In the genomic region with DNA sequence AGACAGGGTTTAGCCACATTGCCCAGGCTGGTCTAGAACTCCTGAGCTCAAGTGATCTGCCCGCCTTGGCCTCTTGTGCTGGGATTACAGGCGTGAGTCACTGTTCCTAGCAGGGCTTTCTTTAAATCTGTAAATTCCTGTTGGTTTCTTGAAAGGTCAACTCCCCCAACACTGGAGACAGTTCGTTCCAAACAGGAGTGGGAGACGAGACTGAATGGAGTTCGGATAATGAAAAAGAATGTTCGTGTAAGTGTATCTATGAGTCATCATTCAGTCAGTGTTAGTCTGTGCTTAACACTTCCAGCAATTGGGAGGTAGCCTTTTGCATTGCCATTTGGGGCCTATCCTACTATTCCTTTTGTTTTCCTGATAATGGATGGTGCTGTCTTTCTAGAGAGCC, we compare ENCODE assay signal across 12 cellular contexts. TPM values are rescaled to one million over a fixed set of nuclear protein-coding genes. Genes with fewer than 3 reads are reported as not detected.
A peak's percentile ranks its signal among the peaks of the same experiment; 100 is the strongest.
DNase-seq lines count a peak whose midpoint lies in the region; ATAC-seq and TF ChIP-seq lines count a peak whose summit lies in the region.
"Had no signal": no experiment of that assay in that cellular context is flagged by ENCODE, and none has a peak within 500 bp of the region (broad histone marks: within the 10 kb centered on the region; RNA-seq: fewer than 3 reads in every experiment).

No MANE protein-coding gene starts in this region.

- no peaks in the 10 kb centered on the region for H3K27me3 ChIP-seq in dorsolateral prefrontal cortex

- H3K9me3 ChIP-seq in mesodermal cell (ENCODE audit: control insufficient read depth, low read length): no peaks in the 10 kb centered on the region

- peaks cover 18% of the 10 kb centered on the region for H3K36me3 Mint-ChIP-seq in central memory CD8-positive, alpha-beta T cell (ENCODE audit: insufficient read depth)

- no peak overlapping the region for H3K27ac Mint-ChIP-seq in central memory CD8-positive, alpha-beta T cell (ENCODE audit: low read depth)

- peaks cover 27% of the 10 kb centered on the region for H3K4me1 ChIP-seq in mesodermal cell (ENCODE audit: control insufficient read depth, insufficient read depth, low read length, poor library complexity, severe bottlenecking)

- H3K4me3 ChIP-seq in mesodermal cell (ENCODE audit: extremely low read depth, insufficient read depth, low read length, poor library complexity, severe bottlenecking) (no peak overlapping the region), dorsolateral prefrontal cortex (no peak overlapping the region)

- no peaks in the 10 kb centered on the region for H3K9me3 Mint-ChIP-seq in central memory CD8-positive, alpha-beta T cell
- H3K9me3 Mint-ChIP-seq: naive B cell had no signal

- TF ChIP-seq CTCF in dorsolateral prefrontal cortex (IDR thresholded peaks at IDR 0.05 in 54 of 56, conservative IDR thresholded peaks at IDR 0.05 in 2 of 56; ENCODE audit: low read depth in 1 of 56, partially characterized antibody in 56 of 56): no peak

- no peaks in the 10 kb centered on the region for H3K27me3 Mint-ChIP-seq in central memory CD8-positive, alpha-beta T cell
- H3K27me3 Mint-ChIP-seq: naive B cell had no signal

- ATAC-seq in central memory CD8-positive, alpha-beta T cell (replicated peaks; ENCODE audit: extremely low read depth, poor library complexity, severe bottlenecking): no peak
- ATAC-seq in HG03095 (IDR thresholded peaks at IDR 0.05; ENCODE audit: unreplicated experiment): no peak
- no peak for ATAC-seq in stimulated activated naive CD8-positive, alpha-beta T cell treated with anti-CD3 and anti-CD28 coated beads, Interleukin-15, Interleukin-2, amounts not matched to agents 100 U/mL and 50 U/mL, for 24 hours

- peak overlapping the region; percentile 60 for H3K4me3 Mint-ChIP-seq in central memory CD8-positive, alpha-beta T cell
- H3K4me3 Mint-ChIP-seq: naive B cell had no signal

- 45 to 56% methylated on average over 2 to 6 of the region's 6 CpGs for WGBS in mesodermal cell (ENCODE audit: insufficient coverage in 2 of 2), 2 experiments

- DNase-seq in AG08396 (ENCODE audit: low spot score) (peak; percentile 74), HPDE6-E6E7 (ENCODE audit: extremely low spot score) (peak; percentile 52), retina (no peak), dorsolateral prefrontal cortex (no peak)
- DNase-seq in central memory CD8-positive, alpha-beta T cell (ENCODE audit: low spot score in 2 of 2): no peak
- no peak for DNase-seq in stimulated activated naive CD8-positive, alpha-beta T cell treated with anti-CD3 and anti-CD28 coated beads, Interleukin-15, Interleukin-2, amounts not matched to agents 100 U/mL and 50 U/mL, for 24 hours
- DNase-seq: DMS153, naive B cell, NCI-H1092 treated with DMSO at 0.1 percent for 48 hours, SHP77 treated with DMSO at 0.1 percent for 48 hours had no signal

- peaks cover 19% of the 10 kb centered on the region for H3K4me1 Mint-ChIP-seq in central memory CD8-positive, alpha-beta T cell
- H3K4me1 Mint-ChIP-seq: naive B cell had no signal

- H3K36me3 ChIP-seq in mesodermal cell (ENCODE audit: control insufficient read depth, insufficient read depth, low read length): peaks cover 41% of the 10 kb centered on the region

- intact Hi-C loops in dorsolateral prefrontal cortex (cut with DNase I): no loop called here

- H3K27ac ChIP-seq in mesodermal cell (ENCODE audit: low read depth, low read length, severe bottlenecking) (peak overlapping the region; percentile 70), dorsolateral prefrontal cortex (peak overlapping the region in 10 of 59 donors; percentile 3 to 38 (median 24))

RNA-seq across cellular contexts. Expression of gene BACE1-AS, which starts 10.0 kb away (rescaled TPM):
- polyA plus RNA-seq in mesodermal cell (2013, experiment 1 of 2): 5.4 TPM
- polyA plus RNA-seq in mesodermal cell (2013, experiment 2 of 2): 6.9 TPM
- 10 to 100 TPM; 10.4 to 23.0 (median 15.6) TPM for total RNA-seq in dorsolateral prefrontal cortex

RNA-seq across cellular contexts. Expression of gene BACE1, which starts 34.9 kb away (rescaled TPM):
- 33.2 TPM for polyA plus RNA-seq in mesodermal cell (2013, experiment 1 of 2)
- 30.5 TPM for polyA plus RNA-seq in mesodermal cell (2013, experiment 2 of 2)
- 100 to 1,000 TPM in 52 of 120 experiments, 10 to 100 TPM in 68; 61.2 to 214 (median 97.2) TPM for total RNA-seq in dorsolateral prefrontal cortex

RNA-seq across cellular contexts. Expression of gene CEP164, which starts 46.5 kb away (rescaled TPM):
- polyA plus RNA-seq in mesodermal cell (2013, experiment 1 of 2): 19.4 TPM
- polyA plus RNA-seq in mesodermal cell (2013, experiment 2 of 2): 15.7 TPM
- total RNA-seq in dorsolateral prefrontal cortex: 10 to 100 TPM; 22.7 to 64.8 (median 39.7) TPM

RNA-seq across cellular contexts. Expression of gene RNF214, which starts 48.7 kb away (rescaled TPM):
- 34.0 TPM for polyA plus RNA-seq in mesodermal cell (2013, experiment 1 of 2)
- polyA plus RNA-seq in mesodermal cell (2013, experiment 2 of 2): 31.0 TPM
- total RNA-seq in dorsolateral prefrontal cortex: 10 to 100 TPM; 29.4 to 57.9 (median 42.5) TPM

RNA-seq across cellular contexts. Expression of gene PCSK7, which starts 49.3 kb away (rescaled TPM):
- polyA plus RNA-seq in mesodermal cell (2013, experiment 1 of 2): 24.7 TPM
- polyA plus RNA-seq in mesodermal cell (2013, experiment 2 of 2): 23.8 TPM
- total RNA-seq in dorsolateral prefrontal cortex: 100 to 1,000 TPM in 1 of 120 experiments, 10 to 100 TPM in 119; 41.1 to 101 (median 67.5) TPM

Comparison
In these comparisons a context has a peak if more than half of its experiments do, and no peak if none do; other contexts are left out.
1. DNase-seq: peak in AG08396 (single experiment) and HPDE6-E6E7 (single experiment); none in central memory CD8-positive, alpha-beta T cell (0 of 2), retina (single experiment), dorsolateral prefrontal cortex (0 of 10) and stimulated activated naive CD8-positive, alpha-beta T cell treated with anti-CD3 and anti-CD28 coated beads, Interleukin-15, Interleukin-2, amounts not matched to agents 100 U/mL and 50 U/mL, for 24 hours (single experiment).